Comparison of ENCODE assay signal across 11 cellular contexts in genomic region chr15:39013262-39013661, GRCh38.
A peak's percentile ranks its signal among the peaks of the same experiment; 100 is the strongest.
DNase-seq lines count a peak whose midpoint lies in the region; ATAC-seq and TF ChIP-seq lines count a peak whose summit lies in the region.
"Had no signal": no experiment of that assay in that cellular context is flagged by ENCODE, and none has a peak within 500 bp of the region (broad histone marks: within the 10 kb centered on the region; RNA-seq: fewer than 3 reads in every experiment).

No MANE protein-coding gene starts in this region.

- no peak overlapping the region for H2AK5ac ChIP-seq in trophoblast cell (ENCODE audit: low read length)

- no peaks in the 10 kb centered on the region for H3F3A ChIP-seq in GM23338 (replicated peaks; ENCODE audit: low read depth)

- H3K27me3 Mint-ChIP-seq in GM23338 (ENCODE audit: insufficient read depth, low read depth, poor library complexity): no peaks in the 10 kb centered on the region

- H3K27me3 ChIP-seq in GM23338 (ENCODE audit: insufficient read depth): no peaks in the 10 kb centered on the region
- H3K27me3 ChIP-seq in trophoblast cell (ENCODE audit: insufficient read depth, low read length): no peaks in the 10 kb centered on the region

- H2BK5ac ChIP-seq in trophoblast cell (ENCODE audit: low read depth, low read length, poor library complexity): peak overlapping the region; percentile 47

- no peak overlapping the region for H3K18ac ChIP-seq in trophoblast cell (ENCODE audit: low read length)

- no peak overlapping the region for H3K27ac Mint-ChIP-seq in GM23338
- H3K27ac Mint-ChIP-seq: CD14-positive monocyte; CD8-positive, alpha-beta T cell had no signal

- H3K27ac ChIP-seq in GM23338 (ENCODE audit: low read depth) (no peak overlapping the region), trophoblast cell (ENCODE audit: low read depth, low read length) (no peak overlapping the region)
- H3K27ac ChIP-seq: A549 had no signal

- H3K36me3 ChIP-seq in GM23338 (ENCODE audit: insufficient read depth) (0 out of 2 replicates have a peak, but pooled peaks cover 5% of the 10 kb centered on the region), trophoblast cell (ENCODE audit: control insufficient read depth in 1 of 2, insufficient read depth in 2 of 2, low read length in 2 of 2) (no peaks in the 10 kb centered on the region)

- peak overlapping the region; percentile 26 for H3K14ac ChIP-seq in trophoblast cell (ENCODE audit: low read length)

- no peak overlapping the region for H3K9ac ChIP-seq in trophoblast cell (ENCODE audit: low read length)

- H3K9me2 ChIP-seq in GM23338 (ENCODE audit: insufficient read depth): peaks cover 6% of the 10 kb centered on the region; the same call in 1 of the 2 replicates

- H3K4me3 Mint-ChIP-seq in GM23338: no peak overlapping the region
- H3K4me3 Mint-ChIP-seq: CD14-positive monocyte; CD8-positive, alpha-beta T cell had no signal

- H3K23ac ChIP-seq in trophoblast cell (ENCODE audit: low read length): no peak overlapping the region

- ATAC-seq in GM23338 (peak; percentile 45; the same call in 2 of the 3 replicates), HG03039 (IDR thresholded peaks at IDR 0.05; ENCODE audit: unreplicated experiment) (no peak), HG02884 (IDR thresholded peaks at IDR 0.05; ENCODE audit: unreplicated experiment) (no peak)
- ATAC-seq: A549; CD8-positive, alpha-beta T cell; GM12878 had no signal

- H3K4me3 ChIP-seq in GM23338 (no peak overlapping the region), trophoblast cell (ENCODE audit: low read depth, low read length) (no peak overlapping the region)
- H3K4me3 ChIP-seq: A549, GM12878 had no signal

- H2BK120ac ChIP-seq in trophoblast cell (ENCODE audit: insufficient read depth, low read length, poor library complexity): peak overlapping the region; percentile 7

- peaks cover 2% of the 10 kb centered on the region for H3K79me1 ChIP-seq in trophoblast cell (ENCODE audit: low read length)

- no peak overlapping the region for H3K4me2 ChIP-seq in GM23338
- no peak overlapping the region for H3K4me2 ChIP-seq in trophoblast cell (ENCODE audit: low read length)
- H3K4me2 ChIP-seq: A549 had no signal

- peak overlapping the region; percentile 79 for H4K91ac ChIP-seq in trophoblast cell (ENCODE audit: low read depth, low read length)

- peaks cover 4% of the 10 kb centered on the region; the same call in 1 of the 2 replicates for H3K4me1 ChIP-seq in GM23338 (ENCODE audit: insufficient read depth)
- H3K4me1 ChIP-seq in trophoblast cell (ENCODE audit: control insufficient read depth in 1 of 2, insufficient read depth in 2 of 2, low read length in 2 of 2): no peaks in the 10 kb centered on the region
- H3K4me1 ChIP-seq: A549 had no signal

- peaks cover 11% of the 10 kb centered on the region for H3K4me1 Mint-ChIP-seq in GM23338
- H3K4me1 Mint-ChIP-seq: CD14-positive monocyte had no signal

- peaks cover 24% of the 10 kb centered on the region for H3K36me3 Mint-ChIP-seq in GM23338 (ENCODE audit: low read depth)
- H3K36me3 Mint-ChIP-seq: CD14-positive monocyte; CD8-positive, alpha-beta T cell had no signal

- H3K9me3 ChIP-seq in trophoblast cell (ENCODE audit: insufficient read depth, low read depth, low read length): peaks cover 2% of the 10 kb centered on the region

- H4K12ac ChIP-seq in trophoblast cell (ENCODE audit: low read depth, low read length): no peak overlapping the region

- H3K79me2 ChIP-seq in GM23338 (replicated peaks; ENCODE audit: insufficient read depth): no peaks in the 10 kb centered on the region
- no peaks in the 10 kb centered on the region for H3K79me2 ChIP-seq in trophoblast cell (ENCODE audit: control insufficient read depth, insufficient read depth, low read length, poor library complexity)

- H4K20me1 ChIP-seq in GM23338 (replicated peaks; ENCODE audit: insufficient read depth): no peaks in the 10 kb centered on the region

- H3K4ac ChIP-seq in trophoblast cell (ENCODE audit: low read depth, low read length): no peak overlapping the region

- H3K9me3 Mint-ChIP-seq in GM23338: peaks cover 32% of the 10 kb centered on the region

- peak; percentile 20 for DNase-seq in COLO668 (lab: John Stamatoyannopoulos, UW; ENCODE audit: unreplicated experiment)
- no peak for DNase-seq in GM23338 (ENCODE audit: low spot score)
- DNase-seq in RPMI8226: peak; percentile 2
- DNase-seq in trophoblast cell: no peak
- DNase-seq: Caco-2; CD8-positive, alpha-beta T cell had no signal

- H4K8ac ChIP-seq in trophoblast cell (ENCODE audit: low read depth, low read length): no peak overlapping the region

- H2AFZ ChIP-seq in GM23338 (no peak overlapping the region), trophoblast cell (ENCODE audit: insufficient read depth, low read length, poor library complexity) (no peak overlapping the region)

- peak in 1 of 2 experiments; percentile 25; a peak in 1 of 4 replicates for TF ChIP-seq CTCF in GM23338 (conservative IDR thresholded peaks at IDR 0.05; ENCODE audit: low read depth in 2 of 2)

- H2BK12ac ChIP-seq in trophoblast cell (ENCODE audit: low read length): peak overlapping the region; percentile 43

- no CpG with 5 or more reads among the region's 12 CpGs for WGBS in trophoblast cell (ENCODE audit: extremely low coverage, insufficient coverage, insufficient read length)

TF ChIP-seq in GM23338, 12 proteins besides CTCF, POLR2A, EP300 and RAD21:
- TF ChIP-seq STAT1 (IDR thresholded peaks at IDR 0.05; ENCODE audit: unreplicated experiment): no peak

Comparison
In these comparisons a context has a peak if more than half of its experiments do, and no peak if none do; other contexts are left out.
1. DNase-seq: peak in COLO668 (single experiment) and RPMI8226 (single experiment); none in GM23338 (single experiment) and trophoblast cell (0 of 2).